16 cellular contexts compared by ENCODE assay signal in the genomic region with DNA sequence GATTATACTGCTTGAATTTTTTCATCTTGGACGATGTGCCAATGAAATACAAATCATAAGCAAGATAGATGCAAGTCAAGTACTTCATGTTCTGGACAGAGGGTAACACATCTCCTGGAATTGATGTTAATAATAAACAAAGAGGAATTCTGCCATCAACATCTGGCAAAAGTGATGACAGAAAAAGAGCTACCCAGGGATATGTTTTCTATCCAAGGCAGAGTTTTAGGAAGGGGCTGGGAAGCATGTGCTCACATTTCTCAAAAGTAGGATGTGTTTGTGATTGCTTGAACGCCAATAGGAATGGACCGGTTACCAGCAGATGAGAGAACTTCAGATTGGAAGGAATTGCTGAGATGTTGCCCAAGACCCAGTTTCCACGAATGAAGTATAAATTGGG.
DNase-seq lines count a peak whose midpoint lies in the region; ATAC-seq and TF ChIP-seq lines count a peak whose summit lies in the region.
"Had no signal": no experiment of that assay in that cellular context is flagged by ENCODE, and none has a peak within 500 bp of the region (broad histone marks: within the 10 kb centered on the region; RNA-seq: fewer than 3 reads in every experiment).

No MANE protein-coding gene starts in this region.

- no peak overlapping the region for H4K5ac ChIP-seq in mesendoderm (ENCODE audit: low read length)

- no peaks in the 10 kb centered on the region for H3K79me1 ChIP-seq in mesendoderm (ENCODE audit: low read length)

- H3K4me1 ChIP-seq in mesendoderm (ENCODE audit: control insufficient read depth, low read depth, low read length) (no peaks in the 10 kb centered on the region), testis (no peaks in the 10 kb centered on the region)
- H3K4me1 ChIP-seq in naive thymus-derived CD4-positive, alpha-beta T cell (ENCODE audit: control insufficient read depth in 2 of 2, insufficient read depth in 2 of 2, low read length in 2 of 2), result no peaks in the 10 kb centered on the region

- no peaks in the 10 kb centered on the region for H3K27me3 Mint-ChIP-seq in activated T-cell treated with anti-CD3 and anti-CD28 coated beads, Interleukin-2, amount 50 U/mL, for 24 hours
- no peaks in the 10 kb centered on the region for H3K27me3 Mint-ChIP-seq in naive thymus-derived CD4-positive, alpha-beta T cell
- H3K27me3 Mint-ChIP-seq: CD4-positive, alpha-beta memory T cell had no signal

- no peak overlapping the region for H3K4me3 Mint-ChIP-seq in activated T-cell treated with anti-CD3 and anti-CD28 coated beads, Interleukin-2, amount 50 U/mL, for 24 hours
- H3K4me3 Mint-ChIP-seq in naive thymus-derived CD4-positive, alpha-beta T cell, result no peak overlapping the region
- H3K4me3 Mint-ChIP-seq: CD4-positive, alpha-beta memory T cell; GM23338; H9 had no signal

- POLR2A ChIA-PET in naive thymus-derived CD4-positive, alpha-beta T cell (lab: Charles Lee), result no interaction called here

- no peak overlapping the region for H3K4me2 ChIP-seq in mesendoderm (ENCODE audit: low read length)
- H3K4me2 ChIP-seq: GM23338 had no signal

- peak; percentile 26 for DNase-seq in fibroblast of gingiva (ENCODE audit: low read depth)
- DNase-seq in mesendoderm, result no peak
- DNase-seq in sciatic nerve (ENCODE audit: low spot score), result no peak
- peak; percentile 16 for DNase-seq in testis
- DNase-seq in COLO829 (ENCODE audit: low spot score), result no peak
- no peak for DNase-seq in activated T-cell treated with anti-CD3 and anti-CD28 coated beads, Interleukin-2, amount 50 U/mL, for 24 hours
- no peak for DNase-seq in naive thymus-derived CD4-positive, alpha-beta T cell
- no peak for DNase-seq in MV-4-11 (lab: John Stamatoyannopoulos, UW)
- DNase-seq: C1 segment of cervical spinal cord; Caco-2; CD4-positive, alpha-beta memory T cell; DMS153; DND-41; H9 had no signal

- no peak overlapping the region for H3K56ac ChIP-seq in mesendoderm (ENCODE audit: low read length)

- no peak for TF ChIP-seq CTCF in testis (IDR thresholded peaks at IDR 0.05)

- no peak overlapping the region for H2AK5ac ChIP-seq in mesendoderm (ENCODE audit: low read length)

- no peak overlapping the region for H3K23ac ChIP-seq in mesendoderm (ENCODE audit: low read length)

- H3K36me3 ChIP-seq in mesendoderm (ENCODE audit: control insufficient read depth, insufficient read depth, low read length), result no peaks in the 10 kb centered on the region
- no peaks in the 10 kb centered on the region for H3K36me3 ChIP-seq in testis (ENCODE audit: low read depth, missing control alignments)
- H3K36me3 ChIP-seq in naive thymus-derived CD4-positive, alpha-beta T cell (ENCODE audit: control insufficient read depth in 2 of 3, insufficient read depth in 3 of 3, low read length in 3 of 3), result no peaks in the 10 kb centered on the region

- ATAC-seq in sciatic nerve, result peak; percentile 48
- ATAC-seq in naive thymus-derived CD4-positive, alpha-beta T cell, result no peak
- ATAC-seq: GM23338, HCT116 had no signal

- no peak overlapping the region for H3K18ac ChIP-seq in mesendoderm (ENCODE audit: low read length)

- H3K9ac ChIP-seq in mesendoderm (ENCODE audit: low read length), result no peak overlapping the region

- no peaks in the 10 kb centered on the region for H3K9me3 Mint-ChIP-seq in activated T-cell treated with anti-CD3 and anti-CD28 coated beads, Interleukin-2, amount 50 U/mL, for 24 hours
- H3K9me3 Mint-ChIP-seq in naive thymus-derived CD4-positive, alpha-beta T cell, result peaks cover 0 to 8% (median 0%) of the 10 kb centered on the region in 11 donors

- intact Hi-C loops in sciatic nerve (cut with DNase I) (no loop called here), testis (cut with DNase I; ENCODE audit: low total_unique reads) (no loop called here)
- intact Hi-C loops in naive thymus-derived CD4-positive, alpha-beta T cell (cut with micrococcal nuclease), result no loop called here

- no peak overlapping the region for H3K27ac Mint-ChIP-seq in activated T-cell treated with anti-CD3 and anti-CD28 coated beads, Interleukin-2, amount 50 U/mL, for 24 hours
- no peak overlapping the region for H3K27ac Mint-ChIP-seq in naive thymus-derived CD4-positive, alpha-beta T cell
- H3K27ac Mint-ChIP-seq: CD4-positive, alpha-beta memory T cell; GM23338; H9 had no signal

- H3K9me3 ChIP-seq in testis, result no peaks in the 10 kb centered on the region
- no peaks in the 10 kb centered on the region for H3K9me3 ChIP-seq in naive thymus-derived CD4-positive, alpha-beta T cell (ENCODE audit: control insufficient read depth in 2 of 3, low read length in 3 of 3)
- H3K9me3 ChIP-seq: Caco-2 had no signal

- no peak overlapping the region for H2BK120ac ChIP-seq in mesendoderm (ENCODE audit: low read depth, low read length)

- H3K4me3 ChIP-seq in mesendoderm (ENCODE audit: low read length), result no peak overlapping the region
- no peak overlapping the region for H3K4me3 ChIP-seq in testis
- H3K4me3 ChIP-seq in naive thymus-derived CD4-positive, alpha-beta T cell (ENCODE audit: low read length), result no peak overlapping the region
- H3K4me3 ChIP-seq: GM23338 had no signal

- H3K36me3 Mint-ChIP-seq in activated T-cell treated with anti-CD3 and anti-CD28 coated beads, Interleukin-2, amount 50 U/mL, for 24 hours (ENCODE audit: low read depth), result no peaks in the 10 kb centered on the region
- H3K36me3 Mint-ChIP-seq in naive thymus-derived CD4-positive, alpha-beta T cell, result no peaks in the 10 kb centered on the region
- H3K36me3 Mint-ChIP-seq: CD4-positive, alpha-beta memory T cell had no signal

- CTCF ChIA-PET in naive thymus-derived CD4-positive, alpha-beta T cell (lab: Charles Lee), result no interaction called here

- H2BK5ac ChIP-seq in mesendoderm (ENCODE audit: low read length), result no peak overlapping the region

- no peak overlapping the region for H3K4ac ChIP-seq in mesendoderm (ENCODE audit: low read depth, low read length)

- H3K27me3 ChIP-seq in mesendoderm (ENCODE audit: insufficient read depth, low read length, poor library complexity) (no peaks in the 10 kb centered on the region), testis (no peaks in the 10 kb centered on the region)
- H3K27me3 ChIP-seq in naive thymus-derived CD4-positive, alpha-beta T cell (ENCODE audit: control insufficient read depth in 2 of 2, insufficient read depth in 2 of 2, low read length in 2 of 2), result no peaks in the 10 kb centered on the region

- no peaks in the 10 kb centered on the region for H3K4me1 Mint-ChIP-seq in activated T-cell treated with anti-CD3 and anti-CD28 coated beads, Interleukin-2, amount 50 U/mL, for 24 hours (ENCODE audit: low read depth)
- H3K4me1 Mint-ChIP-seq in naive thymus-derived CD4-positive, alpha-beta T cell, result no peaks in the 10 kb centered on the region
- H3K4me1 Mint-ChIP-seq: CD4-positive, alpha-beta memory T cell; GM23338 had no signal

- peak overlapping the region; percentile 57 for H2BK15ac ChIP-seq in mesendoderm (replicated peaks; ENCODE audit: low read depth)

- H3K27ac ChIP-seq in mesendoderm (ENCODE audit: low read depth, low read length), result no peak overlapping the region
- no peak overlapping the region for H3K27ac ChIP-seq in testis
- H3K27ac ChIP-seq in naive thymus-derived CD4-positive, alpha-beta T cell (ENCODE audit: low read depth, low read length), result no peak overlapping the region

- no peaks in the 10 kb centered on the region for H3K79me2 ChIP-seq in mesendoderm (ENCODE audit: control insufficient read depth, insufficient read depth, low read length)

- TF ChIP-seq POLR2A in testis (IDR thresholded peaks at IDR 0.05), result no peak

- no peak overlapping the region for H4K8ac ChIP-seq in mesendoderm (ENCODE audit: low read depth, low read length)

- WGBS in mesendoderm (ENCODE audit: extremely low coverage, insufficient coverage, low lambda C conversion rate), result no CpG with 5 or more reads among the region's 4 CpGs
- 69 to 73% methylated on average over 4 of the region's 4 CpGs for WGBS in testis, 2 donors

Comparison
In these comparisons a context has a peak if more than half of its experiments do, and no peak if none do; other contexts are left out.
1. DNase-seq: peak in fibroblast of gingiva (single experiment) and testis (single experiment); none in mesendoderm (single experiment), sciatic nerve (single experiment), COLO829 (single experiment), activated T-cell treated with anti-CD3 and anti-CD28 coated beads, Interleukin-2, amount 50 U/mL, for 24 hours (single experiment), naive thymus-derived CD4-positive, alpha-beta T cell (0 of 9) and MV-4-11 (single experiment).